In the genomic region with DNA sequence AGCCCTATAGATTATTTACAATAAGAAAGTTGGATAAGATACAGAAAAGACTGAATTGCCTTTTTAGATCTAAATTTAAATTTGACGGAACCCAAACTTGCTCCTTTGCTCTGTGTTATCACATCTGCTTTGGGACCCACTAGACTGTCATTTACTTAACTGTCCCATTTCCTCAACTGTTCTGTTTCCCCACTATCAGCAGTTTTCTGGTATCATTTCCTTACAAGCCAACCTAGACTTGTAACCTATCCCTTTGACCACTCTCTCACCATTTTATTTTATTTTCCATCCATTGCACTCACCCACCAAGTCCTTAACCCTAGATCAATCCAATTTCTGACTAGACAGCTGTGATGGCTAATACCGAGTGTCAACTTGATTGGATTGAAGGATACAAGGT, we compare ENCODE assay signal across 19 cellular contexts. TPM values are rescaled to one million over a fixed set of nuclear protein-coding genes. Genes with fewer than 3 reads are reported as not detected.
DNase-seq lines count a peak whose midpoint lies in the region; ATAC-seq and TF ChIP-seq lines count a peak whose summit lies in the region.
"Had no signal": no experiment of that assay in that cellular context is flagged by ENCODE, and none has a peak within 500 bp of the region (broad histone marks: within the 10 kb centered on the region; RNA-seq: fewer than 3 reads in every experiment).

No MANE protein-coding gene starts in this region.

- POLR2A ChIA-PET in activated CD8-positive, alpha-beta T cell treated with anti-CD3 and anti-CD28 coated beads for 36 hours (lab: Charles Lee): no interaction called here
- POLR2A ChIA-PET in activated CD8-positive, alpha-beta T cell treated with anti-CD3 and anti-CD28 coated beads, Interleukin-2, amount 10 ng/mL, durations not matched to agents 7 days and 5 days (lab: Charles Lee): no interaction called here

- H2AFZ ChIP-seq in KMS-11 (ENCODE audit: low read depth): no peak overlapping the region
- H2AFZ ChIP-seq: GM23248 had no signal

- H3K79me2 ChIP-seq in KMS-11 (ENCODE audit: insufficient read depth, low read depth): no peaks in the 10 kb centered on the region

- no peaks in the 10 kb centered on the region for H3K36me3 ChIP-seq in CD4-positive, CD25-positive, alpha-beta regulatory T cell (ENCODE audit: control insufficient read depth, insufficient read depth, low read length)
- no peaks in the 10 kb centered on the region for H3K36me3 ChIP-seq in KMS-11 (ENCODE audit: insufficient read depth)

- H3K4me2 ChIP-seq in KMS-11: 0 out of 2 replicates have a peak overlapping the region, but pooled peaks have one; percentile 26

- H3K27ac Mint-ChIP-seq in activated CD8-positive, alpha-beta T cell treated with anti-CD3 and anti-CD28 coated beads for 36 hours: peak overlapping the region; percentile 38
- H3K27ac Mint-ChIP-seq in activated CD8-positive, alpha-beta T cell treated with anti-CD3 and anti-CD28 coated beads, Interleukin-2, amount 10 ng/mL, durations not matched to agents 7 days and 5 days: no peak overlapping the region
- peak overlapping the region in 2 of 3 donors; percentile 12 to 26 for H3K27ac Mint-ChIP-seq in CD4-positive, CD25-positive, alpha-beta regulatory T cell
- H3K27ac Mint-ChIP-seq in glutamatergic neuron (ENCODE audit: unreplicated experiment): no peak overlapping the region
- H3K27ac Mint-ChIP-seq: B cell, H9 had no signal

- no peak overlapping the region for H3K27ac ChIP-seq in CD4-positive, CD25-positive, alpha-beta regulatory T cell (ENCODE audit: insufficient read depth, low read length, poor library complexity, severe bottlenecking)
- H3K27ac ChIP-seq in KMS-11: no peak overlapping the region
- H3K27ac ChIP-seq: GM23248 had no signal

- CTCF ChIA-PET in activated CD8-positive, alpha-beta T cell treated with anti-CD3 and anti-CD28 coated beads for 36 hours (lab: Charles Lee): no interaction called here
- CTCF ChIA-PET in activated CD8-positive, alpha-beta T cell treated with anti-CD3 and anti-CD28 coated beads, Interleukin-2, amount 10 ng/mL, durations not matched to agents 7 days and 5 days (lab: Charles Lee): no interaction called here

- no peak overlapping the region for H3K4me3 ChIP-seq in CD4-positive, CD25-positive, alpha-beta regulatory T cell (ENCODE audit: low read depth, low read length)
- H3K4me3 ChIP-seq in KMS-11 (IDR thresholded peaks at IDR 0.05; ENCODE audit: insufficient read depth, low read depth, low read length): no peak overlapping the region
- H3K4me3 ChIP-seq: GM23248 had no signal

- H3K27me3 Mint-ChIP-seq in activated CD8-positive, alpha-beta T cell treated with anti-CD3 and anti-CD28 coated beads for 36 hours: no peaks in the 10 kb centered on the region
- no peaks in the 10 kb centered on the region for H3K27me3 Mint-ChIP-seq in activated CD8-positive, alpha-beta T cell treated with anti-CD3 and anti-CD28 coated beads, Interleukin-2, amount 10 ng/mL, durations not matched to agents 7 days and 5 days (ENCODE audit: low read depth)
- no peaks in the 10 kb centered on the region for H3K27me3 Mint-ChIP-seq in CD4-positive, CD25-positive, alpha-beta regulatory T cell
- no peaks in the 10 kb centered on the region for H3K27me3 Mint-ChIP-seq in glutamatergic neuron (ENCODE audit: unreplicated experiment)
- H3K27me3 Mint-ChIP-seq: CD4-positive, alpha-beta memory T cell had no signal

- H3K9ac ChIP-seq in KMS-11: no peak overlapping the region
- H3K9ac ChIP-seq: GM23248 had no signal

- H3K9me3 Mint-ChIP-seq in activated CD8-positive, alpha-beta T cell treated with anti-CD3 and anti-CD28 coated beads for 36 hours: peaks cover 4% of the 10 kb centered on the region
- no peaks in the 10 kb centered on the region for H3K9me3 Mint-ChIP-seq in activated CD8-positive, alpha-beta T cell treated with anti-CD3 and anti-CD28 coated beads, Interleukin-2, amount 10 ng/mL, durations not matched to agents 7 days and 5 days (ENCODE audit: insufficient read depth)
- H3K9me3 Mint-ChIP-seq in CD4-positive, CD25-positive, alpha-beta regulatory T cell: peaks cover 0 to 4% (median 0%) of the 10 kb centered on the region in 7 donors
- peaks cover 2% of the 10 kb centered on the region for H3K9me3 Mint-ChIP-seq in glutamatergic neuron (ENCODE audit: unreplicated experiment)

- intact Hi-C loops in activated CD8-positive, alpha-beta T cell treated with anti-CD3 and anti-CD28 coated beads for 36 hours (cut with micrococcal nuclease): no loop called here

- H3K4me1 ChIP-seq in CD4-positive, CD25-positive, alpha-beta regulatory T cell (ENCODE audit: control insufficient read depth, insufficient read depth, low read length, poor library complexity, severe bottlenecking): no peaks in the 10 kb centered on the region
- H3K4me1 ChIP-seq in KMS-11 (ENCODE audit: low read depth, poor library complexity, severe bottlenecking): peaks cover 45% of the 10 kb centered on the region

- H3K27me3 ChIP-seq in CD4-positive, CD25-positive, alpha-beta regulatory T cell (ENCODE audit: control insufficient read depth, insufficient read depth, low read length): no peaks in the 10 kb centered on the region
- no peaks in the 10 kb centered on the region for H3K27me3 ChIP-seq in KMS-11 (ENCODE audit: insufficient read depth, low read depth)

- H4K20me1 ChIP-seq in KMS-11 (ENCODE audit: insufficient read depth): no peaks in the 10 kb centered on the region

- H3K36me3 Mint-ChIP-seq in activated CD8-positive, alpha-beta T cell treated with anti-CD3 and anti-CD28 coated beads for 36 hours (ENCODE audit: low read depth): no peaks in the 10 kb centered on the region
- H3K36me3 Mint-ChIP-seq in activated CD8-positive, alpha-beta T cell treated with anti-CD3 and anti-CD28 coated beads, Interleukin-2, amount 10 ng/mL, durations not matched to agents 7 days and 5 days (ENCODE audit: low read depth): peaks cover 2% of the 10 kb centered on the region
- H3K36me3 Mint-ChIP-seq in CD4-positive, CD25-positive, alpha-beta regulatory T cell: no peaks in the 10 kb centered on the region
- H3K36me3 Mint-ChIP-seq in glutamatergic neuron (ENCODE audit: unreplicated experiment): no peaks in the 10 kb centered on the region
- H3K36me3 Mint-ChIP-seq: CD4-positive, alpha-beta memory T cell had no signal

- DNase-seq in activated CD8-positive, alpha-beta T cell treated with anti-CD3 and anti-CD28 coated beads for 36 hours: no peak
- DNase-seq in activated CD8-positive, alpha-beta T cell treated with anti-CD3 and anti-CD28 coated beads, Interleukin-2, amount 10 ng/mL, durations not matched to agents 7 days and 5 days: no peak
- DNase-seq in CD4-positive, CD25-positive, alpha-beta regulatory T cell: no peak
- no peak for DNase-seq in glutamatergic neuron
- DNase-seq: C1 segment of cervical spinal cord; CD4-positive, alpha-beta memory T cell; COR-L47; DMS153; DMS79 treated with DMSO at 0.1 percent for 48 hours; EL; GM23248; H9 had no signal

- TF ChIP-seq CTCF in activated CD8-positive, alpha-beta T cell treated with anti-CD3 and anti-CD28 coated beads for 36 hours (IDR thresholded peaks at IDR 0.05): no peak
- TF ChIP-seq CTCF in KMS-11 (conservative IDR thresholded peaks at IDR 0.05; ENCODE audit: low read depth, low read length) (no peak), glutamatergic neuron (IDR thresholded peaks at IDR 0.05; ENCODE audit: partially characterized antibody, unreplicated experiment) (no peak)

- no peak for ATAC-seq in activated CD8-positive, alpha-beta T cell treated with anti-CD3 and anti-CD28 coated beads for 36 hours
- ATAC-seq in activated CD8-positive, alpha-beta T cell treated with anti-CD3 and anti-CD28 coated beads, Interleukin-2, amount 10 ng/mL, durations not matched to agents 7 days and 5 days: no peak
- ATAC-seq in CD4-positive, CD25-positive, alpha-beta regulatory T cell (ENCODE audit: low read depth in 2 of 2): no peak
- ATAC-seq in GM21447 (IDR thresholded peaks at IDR 0.05; ENCODE audit: unreplicated experiment): no peak
- no peak for ATAC-seq in GM21576 (IDR thresholded peaks at IDR 0.05; ENCODE audit: unreplicated experiment)
- ATAC-seq in GM18907 (IDR thresholded peaks at IDR 0.05; ENCODE audit: unreplicated experiment): no peak

- no peak overlapping the region for H3K4me3 Mint-ChIP-seq in activated CD8-positive, alpha-beta T cell treated with anti-CD3 and anti-CD28 coated beads for 36 hours
- no peak overlapping the region for H3K4me3 Mint-ChIP-seq in activated CD8-positive, alpha-beta T cell treated with anti-CD3 and anti-CD28 coated beads, Interleukin-2, amount 10 ng/mL, durations not matched to agents 7 days and 5 days
- no peak overlapping the region for H3K4me3 Mint-ChIP-seq in CD4-positive, CD25-positive, alpha-beta regulatory T cell
- H3K4me3 Mint-ChIP-seq in glutamatergic neuron (ENCODE audit: unreplicated experiment): peak overlapping the region; percentile 1
- H3K4me3 Mint-ChIP-seq: B cell; CD4-positive, alpha-beta memory T cell; H9 had no signal

- H3K4me1 Mint-ChIP-seq in activated CD8-positive, alpha-beta T cell treated with anti-CD3 and anti-CD28 coated beads for 36 hours (ENCODE audit: low read depth): peaks cover 12% of the 10 kb centered on the region
- no peaks in the 10 kb centered on the region for H3K4me1 Mint-ChIP-seq in activated CD8-positive, alpha-beta T cell treated with anti-CD3 and anti-CD28 coated beads, Interleukin-2, amount 10 ng/mL, durations not matched to agents 7 days and 5 days (ENCODE audit: low read depth)
- H3K4me1 Mint-ChIP-seq in CD4-positive, CD25-positive, alpha-beta regulatory T cell: peaks cover 0 to 14% (median 4%) of the 10 kb centered on the region in 4 donors
- H3K4me1 Mint-ChIP-seq in glutamatergic neuron (ENCODE audit: low read depth, unreplicated experiment): no peaks in the 10 kb centered on the region
- H3K4me1 Mint-ChIP-seq: B cell had no signal

- no peaks in the 10 kb centered on the region for H3K9me3 ChIP-seq in CD4-positive, CD25-positive, alpha-beta regulatory T cell (ENCODE audit: control insufficient read depth in 2 of 2, low read length in 2 of 2)

RNA-seq across cellular contexts. Expression of gene CD28, which starts 38.6 kb away (rescaled TPM):
- 10 to 100 TPM; 94.2 to 97.3 TPM for total RNA-seq in activated CD8-positive, alpha-beta T cell treated with anti-CD3 and anti-CD28 coated beads for 36 hours
- 10 to 100 TPM; 25.6 to 27.2 TPM for total RNA-seq in activated CD8-positive, alpha-beta T cell treated with anti-CD3 and anti-CD28 coated beads, Interleukin-2, amount 10 ng/mL, durations not matched to agents 7 days and 5 days
- 235 TPM for total RNA-seq in CD4-positive, CD25-positive, alpha-beta regulatory T cell
- polyA plus RNA-seq in CD4-positive, CD25-positive, alpha-beta regulatory T cell: 100 to 1,000 TPM in 3 of 4 donors, 10 to 100 TPM in 1; 92.6 to 184 (median 130) TPM
- total RNA-seq in glutamatergic neuron (ENCODE audit: unreplicated experiment): not detected
- total RNA-seq: A172, H9, HT-29 had no signal

Comparison
In these comparisons a context has a peak if more than half of its experiments do, and no peak if none do; other contexts are left out.
1. H3K27ac Mint-ChIP-seq: peak in activated CD8-positive, alpha-beta T cell treated with anti-CD3 and anti-CD28 coated beads for 36 hours (single experiment) and CD4-positive, CD25-positive, alpha-beta regulatory T cell (2 of 3); none in activated CD8-positive, alpha-beta T cell treated with anti-CD3 and anti-CD28 coated beads, Interleukin-2, amount 10 ng/mL, durations not matched to agents 7 days and 5 days (single experiment) and glutamatergic neuron (single experiment).
2. RNA of gene CD28, which starts 38.6 kb away (total RNA-seq): 235 TPM in CD4-positive, CD25-positive, alpha-beta regulatory T cell (single experiment), 94.2 to 97.3 TPM in activated CD8-positive, alpha-beta T cell treated with anti-CD3 and anti-CD28 coated beads for 36 hours and 25.6 to 27.2 TPM in activated CD8-positive, alpha-beta T cell treated with anti-CD3 and anti-CD28 coated beads, Interleukin-2, amount 10 ng/mL, durations not matched to agents 7 days and 5 days; not detected in glutamatergic neuron (single experiment); every median in the first group is over 10 times any median in the second.